ENCODE assay signal across 8 cellular contexts in the genomic region with DNA sequence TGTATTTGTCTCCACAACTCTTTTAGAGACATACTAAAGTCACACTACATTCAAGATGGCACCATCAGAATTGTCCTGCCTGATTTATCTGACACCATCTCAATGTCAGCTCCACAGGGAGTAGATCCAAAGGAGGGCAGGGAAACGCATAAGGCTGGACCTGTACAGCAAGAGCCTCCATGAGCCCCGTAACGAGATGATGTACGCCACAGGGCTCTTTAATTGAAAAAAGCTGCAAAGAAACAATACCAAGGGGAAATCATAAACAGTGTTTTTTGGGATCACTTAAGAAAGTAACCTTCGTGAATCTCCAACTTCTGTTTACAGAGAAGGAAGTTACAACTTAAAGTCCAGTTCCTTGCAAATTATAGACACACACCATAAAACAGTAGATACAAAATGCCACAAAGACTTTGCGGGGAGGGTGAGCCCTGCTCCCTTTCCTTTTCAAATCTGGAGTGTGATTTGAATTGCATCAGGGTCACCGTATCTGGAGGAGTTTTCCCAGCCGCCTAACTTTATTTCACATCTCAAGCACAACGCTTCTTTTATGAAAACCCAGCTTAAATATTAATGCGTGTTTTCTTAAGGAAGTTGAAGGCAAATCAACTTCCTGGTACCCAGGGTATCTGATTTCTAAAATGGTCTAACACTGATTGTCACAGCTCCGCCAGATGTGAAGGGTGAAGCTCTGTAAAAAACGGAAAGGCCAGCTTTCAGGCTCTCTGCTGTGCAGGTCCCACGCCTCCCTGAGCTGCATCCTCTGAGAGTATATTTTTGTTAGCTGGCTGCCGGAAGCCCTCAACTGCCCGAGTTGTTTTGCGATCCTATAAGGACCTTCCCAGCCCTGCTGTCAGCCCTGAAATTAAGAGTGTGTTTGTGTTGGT.
DNase-seq lines count a peak whose midpoint lies in the region; ATAC-seq, FAIRE-seq and TF ChIP-seq lines count a peak whose summit lies in the region.

No MANE protein-coding gene starts in this region.

- H3K9me3 ChIP-seq in SK-N-SH (no peaks in the 10 kb centered on the region), GM12878 (replicated peaks; ENCODE audit: control insufficient read depth, insufficient read depth, low read length) (no peaks in the 10 kb centered on the region), neuron (ENCODE audit: low read length) (no peaks in the 10 kb centered on the region)

- RAD21 ChIA-PET in GM12878 (lab: Charles Lee; ENCODE audit: unreplicated experiment) = interaction anchor here (0.6 to 4.0 kb wide), 28 partner anchors 8 to 315 kb away, joined by 3 to 33 read pairs (median 6); no protein-coding TSS in a partner anchor

- POLR2A ChIA-PET in SK-N-SH (lab: Yijun Ruan, JAX) (interaction anchor here (1.4 kb wide), 1 partner anchor 11 kb away, joined by 6 read pairs; no protein-coding TSS in a partner anchor), GM12878 (lab: Charles Lee) (interaction anchor here (0.6 to 3.2 kb wide), 21 partner anchors 8 to 130 kb away, joined by 3 to 30 read pairs (median 5); no protein-coding TSS in a partner anchor)

- SMC1A ChIA-PET in GM12878 (lab: Charles Lee; ENCODE audit: uncharacterized antibody, unreplicated experiment) = interaction anchor here (0.5 to 9.4 kb wide), 48 partner anchors 8 to 1073 kb away, joined by 3 to 117 read pairs (median 6); a partner anchor contains a TSS

- TF ChIP-seq EP300 in SK-N-SH (IDR thresholded peaks at IDR 0.05; ENCODE audit: borderline replicate concordance in 1 of 2, low read depth in 1 of 2, low read length in 1 of 2) (no peak), GM12878 (IDR thresholded peaks at IDR 0.05; ENCODE audit: borderline replicate concordance in 1 of 2, control insufficient read depth in 1 of 2, low read depth in 2 of 2, low read length in 2 of 2) (peak in 1 of 2 experiments; percentile 43; a peak in 2 of 4 replicates)

- no peaks in the 10 kb centered on the region for H4K20me1 ChIP-seq in SK-N-SH (ENCODE audit: insufficient read depth)
- no peaks in the 10 kb centered on the region for H4K20me1 ChIP-seq in GM12878 (ENCODE audit: control insufficient read depth, insufficient read depth)

- DNase-seq in SK-N-SH (peak; percentile 14), GM12878 (ENCODE audit: low read depth, low spot score) (peak; percentile 84), RPMI8226 (no peak)
- no peak for DNase-seq in activated CD4-positive, alpha-beta T cell treated with anti-CD3 and anti-CD28 coated beads, Interleukin-2, amount 50 U/mL, for 48 hours
- DNase-seq in activated naive CD4-positive, alpha-beta T cell treated with anti-CD3 and anti-CD28 coated beads, Interleukin-2, amount 50 U/mL, for 16 hours = no peak

- TF ChIP-seq CTCF in SK-N-SH (IDR thresholded peaks at IDR 0.05) (no peak), GM12878 (IDR thresholded peaks at IDR 0.05 in 2 of 3, conservative IDR thresholded peaks at IDR 0.05 in 1 of 3; ENCODE audit: control insufficient read depth in 2 of 3, extremely low read depth in 1 of 3, insufficient read depth in 1 of 3, low read depth in 3 of 3, low read length in 3 of 3) (no peak)

- H3K4me1 ChIP-seq in SK-N-SH (ENCODE audit: control insufficient read depth in 1 of 2, insufficient read depth in 2 of 2, low read depth in 1 of 2, low read length in 1 of 2) (peaks cover 0 to 4% of the 10 kb centered on the region in 2 experiments; a peak in 1 of 4 replicates), GM12878 (ENCODE audit: control insufficient read depth, insufficient read depth, low read length) (peaks cover 17% of the 10 kb centered on the region), neuron (ENCODE audit: insufficient read depth, low read length) (peaks cover 22% of the 10 kb centered on the region)

- H3F3A ChIP-seq in SK-N-SH (replicated peaks; ENCODE audit: insufficient read depth) = no peaks in the 10 kb centered on the region

- FAIRE-seq in GM12878 (lab: Jason Lieb, UNC) = peak; percentile 68

- TF ChIP-seq RAD21 in SK-N-SH (IDR thresholded peaks at IDR 0.05; ENCODE audit: low read length) = no peak
- TF ChIP-seq RAD21 in GM12878 (IDR thresholded peaks at IDR 0.05; ENCODE audit: insufficient read depth, low read depth, low read length) = no peak

- intact Hi-C loops in GM12878 (cut with micrococcal nuclease; ENCODE audit: unreplicated experiment) = loop anchor here (2.0 to 5.0 kb wide), 3 partner anchors 56 to 114 kb away; a partner anchor contains a TSS

- no peaks in the 10 kb centered on the region for H3K9me2 ChIP-seq in SK-N-SH

- no peaks in the 10 kb centered on the region for H3K79me2 ChIP-seq in SK-N-SH (ENCODE audit: insufficient read depth)
- peaks cover 18% of the 10 kb centered on the region for H3K79me2 ChIP-seq in GM12878 (ENCODE audit: control insufficient read depth, insufficient read depth, low read length)

- H3K27me3 ChIP-seq in SK-N-SH (ENCODE audit: insufficient read depth) = no peaks in the 10 kb centered on the region
- no peaks in the 10 kb centered on the region for H3K27me3 ChIP-seq in GM12878 (replicated peaks in 1 of 2; ENCODE audit: control insufficient read depth in 2 of 2, insufficient read depth in 2 of 2, low read length in 1 of 2)
- H3K27me3 ChIP-seq in neuron (ENCODE audit: insufficient read depth, low read length) = no peaks in the 10 kb centered on the region

- ATAC-seq in SK-N-SH treated with all-trans-retinoic acid at 6 μM for 48 hours = no peak
- ATAC-seq in HG02970 (IDR thresholded peaks at IDR 0.05; ENCODE audit: low FRiP score, unreplicated experiment) = peak; percentile 83
- ATAC-seq in GM12878 = peak; percentile 91

- CTCF ChIA-PET in SK-N-SH (lab: Yijun Ruan, JAX) (interaction anchor here (1.0 kb wide), 1 partner anchor 97 kb away, joined by 3 read pairs; no protein-coding TSS in a partner anchor), GM12878 (lab: Yijun Ruan, JAX) (interaction anchor here (0.8 to 2.2 kb wide), 18 partner anchors 12 to 169 kb away, joined by 3 to 9 read pairs (median 4); no protein-coding TSS in a partner anchor)

- H3K36me3 ChIP-seq in SK-N-SH (replicated peaks in 1 of 2; ENCODE audit: control insufficient read depth in 1 of 2, insufficient read depth in 2 of 2, low read length in 1 of 2) (no peaks in the 10 kb centered on the region), GM12878 (ENCODE audit: control insufficient read depth in 2 of 2, insufficient read depth in 2 of 2, low read length in 1 of 2) (no peaks in the 10 kb centered on the region; a peak in 2 of 4 replicates), neuron (ENCODE audit: insufficient read depth, low read length) (no peaks in the 10 kb centered on the region)

- BruUV-seq in GM12878 (replicated peaks; lab: Mats Ljungman, UMichigan) = TSS peak; percentile 36

- WGBS in SK-N-SH (ENCODE audit: low lambda C conversion rate) = 71% methylated on average over 16 of the region's 16 CpGs
- WGBS in GM12878 (ENCODE audit: insufficient coverage, insufficient replicate concordance, low lambda C conversion rate, missing lambda C conversion rate) = 3% methylated on average over 16 of the region's 16 CpGs

- peak; percentile 50 for TF ChIP-seq POLR2A in GM12878 (IDR thresholded peaks at IDR 0.05; ENCODE audit: low read depth, low read length)

- H2AFZ ChIP-seq in SK-N-SH (ENCODE audit: low read depth) (no peak overlapping the region; the same call in 1 of the 2 replicates), GM12878 (ENCODE audit: control insufficient read depth, low read depth, low read length) (peak overlapping the region; percentile 85), neuron (ENCODE audit: low read depth, low read length) (peak overlapping the region; percentile 29)

- H3K4me2 ChIP-seq in SK-N-SH (no peak overlapping the region), GM12878 (ENCODE audit: control insufficient read depth, insufficient read depth) (peak overlapping the region; percentile 97)

- H3K4me3 ChIP-seq in SK-N-SH (ENCODE audit: low read depth in 2 of 2, low read length in 1 of 2) (no peak overlapping the region), GM12878 (peak overlapping the region; percentile 63), neuron (ENCODE audit: low read length) (peak overlapping the region; percentile 39)

- no peak overlapping the region for H3K27ac ChIP-seq in SK-N-SH (ENCODE audit: low read depth in 2 of 2, low read length in 1 of 2)
- H3K27ac ChIP-seq in GM12878 (ENCODE audit: control insufficient read depth, insufficient read depth) = peak overlapping the region; percentile 90

- in situ Hi-C loops in GM12878 (cut with MboI) = no loop called here

- H3K9ac ChIP-seq in SK-N-SH = no peak overlapping the region
- H3K9ac ChIP-seq in GM12878 (ENCODE audit: control insufficient read depth, insufficient read depth, low read length) = peak overlapping the region; percentile 75

TF ChIP-seq in SK-N-SH, 30 proteins besides CTCF, POLR2A, EP300 and RAD21 (continues in another document):
- no peak for TF ChIP-seq GATA2 (CRISPR knock-in tag; IDR thresholded peaks at IDR 0.05)
- no peak for TF ChIP-seq FOXM1 (IDR thresholded peaks at IDR 0.05; ENCODE audit: low read depth)

TF ChIP-seq in SK-N-SH treated with all-trans-retinoic acid at 6 μM for 48 hours, 23 proteins besides CTCF, POLR2A, EP300 and RAD21:
- no peak for TF ChIP-seq OSR1 (CRISPR knock-in tag; IDR thresholded peaks at IDR 0.05)
- TF ChIP-seq PPARA (CRISPR knock-in tag; IDR thresholded peaks at IDR 0.05; ENCODE audit: borderline replicate concordance) = no peak
- TF ChIP-seq TOX (CRISPR knock-in tag; IDR thresholded peaks at IDR 0.05; ENCODE audit: borderline replicate concordance) = no peak
- no peak for TF ChIP-seq RARB (CRISPR knock-in tag; IDR thresholded peaks at IDR 0.05)
- TF ChIP-seq ZNF565 (CRISPR knock-in tag; conservative IDR thresholded peaks at IDR 0.05; ENCODE audit: low read depth) = no peak
- TF ChIP-seq GLIS3 (CRISPR knock-in tag; IDR thresholded peaks at IDR 0.05) = no peak
- TF ChIP-seq ZFP30 (CRISPR knock-in tag; IDR thresholded peaks at IDR 0.05) = no peak

TF ChIP-seq in GM12878, 131 proteins besides CTCF, POLR2A, EP300 and RAD21 (continues in another document):
- TF ChIP-seq CHD1 (IDR thresholded peaks at IDR 0.05; ENCODE audit: low read depth, low read length) (0 out of 2 replicates have a peak, but pooled peaks have one; percentile 43), CBX5 (IDR thresholded peaks at IDR 0.05; ENCODE audit: low read depth) (0 out of 2 replicates have a peak, but pooled peaks have one; percentile 42), POLR2AphosphoS2 (IDR thresholded peaks at IDR 0.05; ENCODE audit: low read depth, low read length) (no peak)

Comparison
In these comparisons a context has a peak if more than half of its experiments do, and no peak if none do; other contexts are left out.
1. DNase-seq: peak in SK-N-SH (single experiment) and GM12878 (single experiment); none in activated CD4-positive, alpha-beta T cell treated with anti-CD3 and anti-CD28 coated beads, Interleukin-2, amount 50 U/mL, for 48 hours (0 of 2), RPMI8226 (single experiment) and activated naive CD4-positive, alpha-beta T cell treated with anti-CD3 and anti-CD28 coated beads, Interleukin-2, amount 50 U/mL, for 16 hours (single experiment).
2. H3K4me3 ChIP-seq: peak in GM12878 (single experiment) and neuron (single experiment); none in SK-N-SH (0 of 2).